In the genomic region with DNA sequence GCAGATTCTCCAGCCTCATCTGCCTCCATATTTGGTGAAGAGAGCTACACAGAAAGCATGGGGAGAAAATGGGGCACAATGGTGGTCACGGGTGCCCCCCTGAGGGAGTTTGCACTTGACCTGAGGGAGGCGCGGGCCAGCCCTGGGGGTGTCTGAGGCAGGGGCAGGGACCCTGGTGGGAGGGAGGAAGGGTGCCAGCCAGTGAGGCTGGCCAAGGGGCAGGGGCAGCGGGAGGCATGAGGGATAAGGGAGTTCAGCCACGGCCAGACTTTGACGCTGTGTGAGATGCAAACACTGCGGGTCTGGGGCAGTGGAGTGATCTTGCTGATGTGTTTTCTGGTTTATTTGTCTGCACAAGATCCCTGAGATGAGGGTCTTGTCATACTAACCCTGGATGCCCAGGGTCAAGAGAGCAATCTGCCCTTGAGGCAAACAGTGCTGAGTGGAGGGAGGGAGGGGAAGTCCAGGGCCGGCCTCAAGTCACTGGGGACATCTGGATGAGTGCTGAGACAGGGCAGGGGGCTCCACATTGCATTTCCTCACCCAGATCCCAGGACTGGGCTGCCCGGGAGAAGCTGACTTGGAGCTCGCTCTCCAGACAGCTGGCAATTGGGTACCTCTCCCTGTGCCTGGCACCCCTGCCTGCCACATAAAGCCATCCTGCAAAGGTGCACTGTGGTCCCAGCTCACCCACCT, we compare ENCODE assay signal across 18 cellular contexts.
"Had no signal": no experiment of that assay in that cellular context is flagged by ENCODE, and none has a peak within 500 bp of the region (broad histone marks: within the 10 kb centered on the region; RNA-seq: fewer than 3 reads in every experiment).

No MANE protein-coding gene starts in this region.

- H3K27me3 ChIP-seq: ascending aorta had no signal

- H3K9me3 Mint-ChIP-seq: activated naive CD8-positive, alpha-beta T cell treated with anti-CD3 and anti-CD28 coated beads for 36 hours; activated T-helper 17 cell treated with anti-CD3 and anti-CD28 coated beads, Interleukin-2, amount 50 U/mL, for 72 hours; neural crest cell; stimulated activated naive B cell treated with anti-CD40 and anti-IgM and Interleukin-4, amounts not matched to agents 10 μg/mL and 1 μg/mL and 100 μg/mL, for 72 hours; type B pancreatic cell had no signal

- ATAC-seq: activated CD4-positive, alpha-beta T cell treated with anti-CD3 and anti-CD28 coated beads for 36 hours; activated T-helper 17 cell treated with anti-CD3 and anti-CD28 coated beads, Interleukin-2, amount 50 U/mL, for 72 hours; foreskin keratinocyte; left ventricle myocardium superior; stimulated activated naive B cell treated with anti-CD40 and anti-IgM and Interleukin-4, amounts not matched to agents 10 μg/mL and 1 μg/mL and 100 μg/mL, for 72 hours had no signal

- DNase-seq: activated CD4-positive, alpha-beta T cell treated with anti-CD3 and anti-CD28 coated beads for 36 hours; activated CD8-positive, alpha-beta memory T cell treated with anti-CD3 and anti-CD28 coated beads for 24 hours; activated naive CD8-positive, alpha-beta T cell treated with anti-CD3 and anti-CD28 coated beads for 36 hours; activated T-cell treated with anti-CD3 and anti-CD28 coated beads for 4 hours; foreskin keratinocyte; heart left ventricle; left ventricle myocardium superior; mesendoderm; stimulated activated naive B cell treated with anti-CD40 and anti-IgM and Interleukin-4, amounts not matched to agents 10 μg/mL and 1 μg/mL and 100 μg/mL, for 72 hours; substantia nigra; T1000; WERI-Rb-1 had no signal

- H3K36me3 ChIP-seq: ascending aorta, heart left ventricle, SJSA1, WERI-Rb-1 had no signal

- H3K4me3 ChIP-seq: ascending aorta, heart left ventricle, SJSA1, smooth muscle cell had no signal

- H3K27ac ChIP-seq: ascending aorta, foreskin keratinocyte, heart left ventricle, SJSA1, WERI-Rb-1 had no signal

- H3K4me1 Mint-ChIP-seq: activated CD4-positive, alpha-beta T cell treated with anti-CD3 and anti-CD28 coated beads for 36 hours; activated T-helper 17 cell treated with anti-CD3 and anti-CD28 coated beads, Interleukin-2, amount 50 U/mL, for 72 hours had no signal

- H3K27me3 Mint-ChIP-seq: activated naive CD8-positive, alpha-beta T cell treated with anti-CD3 and anti-CD28 coated beads for 36 hours had no signal

- H3K9me3 ChIP-seq: ascending aorta, heart left ventricle, SJSA1 had no signal

- H3K36me3 Mint-ChIP-seq: activated naive CD8-positive, alpha-beta T cell treated with anti-CD3 and anti-CD28 coated beads for 36 hours; stimulated activated naive B cell treated with anti-CD40 and anti-IgM and Interleukin-4, amounts not matched to agents 10 μg/mL and 1 μg/mL and 100 μg/mL, for 72 hours; type B pancreatic cell had no signal

- H3K4me1 ChIP-seq: ascending aorta, foreskin keratinocyte, heart left ventricle, SJSA1 had no signal

- H3K4me2 ChIP-seq: smooth muscle cell had no signal

- H3K4me3 Mint-ChIP-seq: activated CD4-positive, alpha-beta T cell treated with anti-CD3 and anti-CD28 coated beads for 36 hours; activated naive CD8-positive, alpha-beta T cell treated with anti-CD3 and anti-CD28 coated beads for 36 hours; activated T-helper 17 cell treated with anti-CD3 and anti-CD28 coated beads, Interleukin-2, amount 50 U/mL, for 72 hours; neural crest cell; stimulated activated naive B cell treated with anti-CD40 and anti-IgM and Interleukin-4, amounts not matched to agents 10 μg/mL and 1 μg/mL and 100 μg/mL, for 72 hours; type B pancreatic cell had no signal

- H3K27ac Mint-ChIP-seq: activated CD4-positive, alpha-beta T cell treated with anti-CD3 and anti-CD28 coated beads for 36 hours; activated naive CD8-positive, alpha-beta T cell treated with anti-CD3 and anti-CD28 coated beads for 36 hours; activated T-helper 17 cell treated with anti-CD3 and anti-CD28 coated beads, Interleukin-2, amount 50 U/mL, for 72 hours; stimulated activated naive B cell treated with anti-CD40 and anti-IgM and Interleukin-4, amounts not matched to agents 10 μg/mL and 1 μg/mL and 100 μg/mL, for 72 hours; type B pancreatic cell had no signal
